In the genomic region with DNA sequence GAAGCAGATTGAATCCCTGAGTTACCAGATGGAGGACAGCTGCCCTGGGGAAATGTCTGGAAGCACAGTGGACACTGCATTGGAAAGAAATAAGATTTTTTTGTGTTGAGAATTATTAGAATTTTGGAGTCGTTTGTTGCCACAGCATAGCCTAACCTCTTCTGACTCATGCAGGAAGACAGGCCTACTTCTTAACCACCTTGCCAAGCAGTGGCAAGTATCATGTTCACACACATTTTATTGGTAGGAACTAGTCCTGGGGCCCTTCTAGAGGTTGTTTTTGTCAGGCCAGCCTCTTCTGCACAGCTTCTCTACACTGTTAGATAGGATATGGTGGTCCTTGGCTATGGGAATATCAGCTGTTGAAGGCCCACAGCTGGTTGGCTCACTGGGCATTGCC, we compare ENCODE assay signal across 17 cellular contexts.
DNase-seq lines count a peak whose midpoint lies in the region; ATAC-seq and TF ChIP-seq lines count a peak whose summit lies in the region.
"Had no signal": no experiment of that assay in that cellular context is flagged by ENCODE, and none has a peak within 500 bp of the region (broad histone marks: within the 10 kb centered on the region; RNA-seq: fewer than 3 reads in every experiment).

No MANE protein-coding gene starts in this region.

- H3K27ac Mint-ChIP-seq in MCF 10A (ENCODE audit: low read depth, unreplicated experiment), result no peak overlapping the region
- H3K27ac Mint-ChIP-seq: CD4-positive, alpha-beta memory T cell had no signal

- H3K36me3 ChIP-seq in mammary epithelial cell (ENCODE audit: insufficient read depth, low read length), result no peaks in the 10 kb centered on the region

- H3K9me3 Mint-ChIP-seq in MCF 10A (ENCODE audit: unreplicated experiment), result no peaks in the 10 kb centered on the region
- H3K9me3 Mint-ChIP-seq: CD4-positive, alpha-beta memory T cell had no signal

- no peak overlapping the region for H3K4me3 Mint-ChIP-seq in MCF 10A (ENCODE audit: unreplicated experiment)
- H3K4me3 Mint-ChIP-seq: CD4-positive, alpha-beta memory T cell had no signal

- H3K9me3 ChIP-seq in mammary epithelial cell (replicated peaks; ENCODE audit: insufficient read depth, low read length), result no peaks in the 10 kb centered on the region

- H3K4me1 Mint-ChIP-seq in MCF 10A (ENCODE audit: insufficient read depth, unreplicated experiment), result peaks cover 5% of the 10 kb centered on the region
- H3K4me1 Mint-ChIP-seq: CD4-positive, alpha-beta memory T cell had no signal

- in situ Hi-C loops in mammary epithelial cell (cut with MboI; ENCODE audit: low sequenced_read_pairs in 2 of 2), result no loop called here

- CTCF ChIA-PET in MCF 10A (lab: Yijun Ruan, JAX), result interaction anchor here (0.7 to 1.2 kb wide), 2 partner anchors 109 to 111 kb away, joined by 3 to 4 read pairs; no protein-coding TSS in a partner anchor
- CTCF ChIA-PET in mammary epithelial cell (lab: Charles Lee; ENCODE audit: low non-redundant PET), result no interaction called here
- CTCF ChIA-PET in RWPE1 (lab: Yijun Ruan, JAX), result no interaction called here

- peak; percentile 34 for DNase-seq in MCF 10A (ENCODE audit: unreplicated experiment)
- no peak for DNase-seq in mammary epithelial cell
- DNase-seq in RWPE1 (ENCODE audit: low spot score), result peak; percentile 5
- peak; percentile 6 to 30 for DNase-seq in foreskin keratinocyte
- no peak for DNase-seq in SK-N-DZ (ENCODE audit: low spot score)
- DNase-seq in LoVo (ENCODE audit: low spot score), result no peak
- DNase-seq: Calu3; CD4-positive, alpha-beta memory T cell; HCEC 1CT; NCI-H1417 treated with DMSO at 0.1 percent for 48 hours; NCI-H1930; NCI-H526 treated with DMSO at 0.1 percent for 48 hours had no signal

- H3K79me2 ChIP-seq in mammary epithelial cell (ENCODE audit: insufficient read depth, low read length), result no peaks in the 10 kb centered on the region

- TF ChIP-seq CTCF in MCF 10A (IDR thresholded peaks at IDR 0.05; ENCODE audit: unreplicated experiment), result no peak
- TF ChIP-seq CTCF in mammary epithelial cell (conservative IDR thresholded peaks at IDR 0.05 in 1 of 2, IDR thresholded peaks at IDR 0.05 in 1 of 2; ENCODE audit: extremely low read depth in 1 of 2, insufficient read depth in 1 of 2, low read depth in 1 of 2, low read length in 2 of 2), result no peak
- no peak for TF ChIP-seq CTCF in RWPE1 (conservative IDR thresholded peaks at IDR 0.05; ENCODE audit: low read depth)
- TF ChIP-seq CTCF in foreskin keratinocyte (conservative IDR thresholded peaks at IDR 0.05), result no peak

- H3K27me3 ChIP-seq in mammary epithelial cell (ENCODE audit: insufficient read depth, low read length) (no peaks in the 10 kb centered on the region), foreskin keratinocyte (no peaks in the 10 kb centered on the region)

- no peaks in the 10 kb centered on the region for H3K27me3 Mint-ChIP-seq in MCF 10A (ENCODE audit: insufficient read depth, unreplicated experiment)
- H3K27me3 Mint-ChIP-seq: CD4-positive, alpha-beta memory T cell had no signal

- H3K9ac ChIP-seq in mammary epithelial cell (ENCODE audit: insufficient read depth, low read length), result no peak overlapping the region
- H3K9ac ChIP-seq: KMS-11 had no signal

- H3K4me3 ChIP-seq in mammary epithelial cell (replicated peaks in 1 of 3; ENCODE audit: insufficient read depth in 1 of 3, low read depth in 2 of 3, low read length in 3 of 3), result no peak overlapping the region
- H3K4me3 ChIP-seq: SK-N-MC had no signal

- H3K4me1 ChIP-seq in mammary epithelial cell (ENCODE audit: insufficient read depth, low read length) (no peaks in the 10 kb centered on the region), foreskin keratinocyte (no peaks in the 10 kb centered on the region)

- dilution Hi-C loops in mammary epithelial cell (cut with HindIII; ENCODE audit: low sequenced_read_pairs), result no loop called here

- ATAC-seq in foreskin keratinocyte, result no peak
- ATAC-seq in HG02759 (IDR thresholded peaks at IDR 0.05; ENCODE audit: unreplicated experiment), result no peak
- ATAC-seq in HG03196 (IDR thresholded peaks at IDR 0.05; ENCODE audit: unreplicated experiment), result no peak

- intact Hi-C loops in MCF 10A (cut with micrococcal nuclease) (no loop called here), mammary epithelial cell (cut with micrococcal nuclease) (no loop called here)

- no peak overlapping the region for H3K4me2 ChIP-seq in mammary epithelial cell (ENCODE audit: insufficient read depth, low read depth, low read length)
- H3K4me2 ChIP-seq: KMS-11 had no signal

- WGBS in mammary epithelial cell (ENCODE audit: low coverage, missing lambda C conversion rate), result 64% methylated on average over 1 of the region's 1 CpG

- no peak overlapping the region for H2AFZ ChIP-seq in mammary epithelial cell (ENCODE audit: low read depth, low read length)

- POLR2A ChIA-PET in MCF 10A (lab: Yijun Ruan, JAX) (interaction anchor here (0.6 kb wide), 2 partner anchors 13 to 785 kb away, joined by 3 read pairs; no protein-coding TSS in a partner anchor), RWPE1 (lab: Yijun Ruan, JAX; ENCODE audit: low non-redundant PET) (no interaction called here)

- no peak overlapping the region for H3K27ac ChIP-seq in mammary epithelial cell (ENCODE audit: insufficient read depth, low read depth, low read length)
- no peak overlapping the region for H3K27ac ChIP-seq in RWPE1
- no peak overlapping the region for H3K27ac ChIP-seq in foreskin keratinocyte
- H3K27ac ChIP-seq: 22Rv1, KMS-11, SK-N-MC had no signal

- H3K36me3 Mint-ChIP-seq in MCF 10A (ENCODE audit: insufficient read depth, unreplicated experiment), result no peaks in the 10 kb centered on the region
- H3K36me3 Mint-ChIP-seq: CD4-positive, alpha-beta memory T cell had no signal

- H4K20me1 ChIP-seq in mammary epithelial cell (ENCODE audit: insufficient read depth, low read length), result no peaks in the 10 kb centered on the region

- no TSS peak for BruUV-seq in MCF 10A (replicated peaks; lab: Mats Ljungman, UMichigan)
- no TSS peak for BruUV-seq in mammary epithelial cell (replicated peaks; lab: Mats Ljungman, UMichigan)

Comparison
In these comparisons a context has a peak if more than half of its experiments do, and no peak if none do; other contexts are left out.
1. DNase-seq: peak in MCF 10A (single experiment), RWPE1 (single experiment) and foreskin keratinocyte (2 of 2); none in mammary epithelial cell (single experiment), SK-N-DZ (single experiment) and LoVo (single experiment).